In genomic region chr3:177481329-177481728, GRCh38 we compare ENCODE assay signal across 17 cellular contexts.
DNase-seq lines count a peak whose midpoint lies in the region; ATAC-seq and TF ChIP-seq lines count a peak whose summit lies in the region.
"Had no signal": no experiment of that assay in that cellular context is flagged by ENCODE, and none has a peak within 500 bp of the region (broad histone marks: within the 10 kb centered on the region; RNA-seq: fewer than 3 reads in every experiment).

No MANE protein-coding gene starts in this region.

- peaks cover 2% of the 10 kb centered on the region for H3K9me3 ChIP-seq in skeletal muscle satellite cell (replicated peaks; ENCODE audit: low read length)
- H3K9me3 ChIP-seq: adrenal gland had no signal

- ATAC-seq in GM21447 (IDR thresholded peaks at IDR 0.05; ENCODE audit: unreplicated experiment) (peak; percentile 61), GM21515 (IDR thresholded peaks at IDR 0.05; ENCODE audit: unreplicated experiment) (no peak)
- ATAC-seq: activated CD8-positive, alpha-beta T cell treated with anti-CD3 and anti-CD28 coated beads, Interleukin-2, amount 10 ng/mL, durations not matched to agents 7 days and 5 days; left lung had no signal

- H3K4me1 ChIP-seq in skeletal muscle satellite cell (ENCODE audit: control insufficient read depth, insufficient read depth, low read length) = peaks cover 44% of the 10 kb centered on the region

- no peak overlapping the region for H3K4me3 ChIP-seq in skeletal muscle satellite cell (ENCODE audit: low read length)
- H3K4me3 ChIP-seq: adrenal gland; BLaER1 treated with 17β-estradiol and CSF1 and Interleukin-3, amounts not matched to agents 10 nM and 100 nM; left lung had no signal

- H3K4me2 ChIP-seq in skeletal muscle satellite cell (ENCODE audit: low read length) = no peak overlapping the region

- no peaks in the 10 kb centered on the region for H3K27me3 Mint-ChIP-seq in activated naive CD4-positive, alpha-beta T cell treated with anti-CD3 and anti-CD28 coated beads, Interleukin-2, amount 10 ng/mL, durations not matched to agents 7 days and 5 days

- no peaks in the 10 kb centered on the region for H3K36me3 Mint-ChIP-seq in activated naive CD4-positive, alpha-beta T cell treated with anti-CD3 and anti-CD28 coated beads, Interleukin-2, amount 10 ng/mL, durations not matched to agents 7 days and 5 days

- peak overlapping the region; percentile 94; the same call in 1 of the 2 replicates for H3K27ac ChIP-seq in VCaP
- H3K27ac ChIP-seq: BLaER1 treated with 17β-estradiol and CSF1 and Interleukin-3, amounts not matched to agents 10 nM and 100 nM had no signal

- peak overlapping the region; percentile 25 for H3K9ac ChIP-seq in skeletal muscle satellite cell (ENCODE audit: low read depth, low read length)
- H3K9ac ChIP-seq: BLaER1 treated with 17β-estradiol and CSF1 and Interleukin-3, amounts not matched to agents 10 nM and 100 nM had no signal

- no peaks in the 10 kb centered on the region for H3K27me3 ChIP-seq in skeletal muscle satellite cell (ENCODE audit: control insufficient read depth, insufficient read depth, low read length)
- H3K27me3 ChIP-seq: adrenal gland; BLaER1 treated with 17β-estradiol and CSF1 and Interleukin-3, amounts not matched to agents 10 nM and 100 nM; left lung had no signal

- TF ChIP-seq CTCF in VCaP (conservative IDR thresholded peaks at IDR 0.05) = no peak

- H3K4me1 Mint-ChIP-seq in activated naive CD4-positive, alpha-beta T cell treated with anti-CD3 and anti-CD28 coated beads, Interleukin-2, amount 10 ng/mL, durations not matched to agents 7 days and 5 days = no peaks in the 10 kb centered on the region

- H3K27ac Mint-ChIP-seq in activated naive CD4-positive, alpha-beta T cell treated with anti-CD3 and anti-CD28 coated beads, Interleukin-2, amount 10 ng/mL, durations not matched to agents 7 days and 5 days = no peak overlapping the region
- H3K27ac Mint-ChIP-seq: activated CD8-positive, alpha-beta T cell treated with anti-CD3 and anti-CD28 coated beads, Interleukin-2, amount 10 ng/mL, durations not matched to agents 7 days and 5 days; activated T-helper 1 cell treated with anti-CD3 and anti-CD28 coated beads, Interleukin-12 subunit alpha, Interleukin-12 subunit beta, Interleukin-2, Interleukin-4 antibody, amounts not matched to agents 30 ng/mL and 10 ng/mL and 1 ng/mL, durations not matched to agents 14 hours and 24 hours and 36 hours had no signal

- H3K36me3 ChIP-seq in skeletal muscle satellite cell (ENCODE audit: insufficient read depth, low read length) = no peaks in the 10 kb centered on the region
- H3K36me3 ChIP-seq: adrenal gland, left lung had no signal

- CTCF ChIA-PET in activated naive CD4-positive, alpha-beta T cell treated with anti-CD3 and anti-CD28 coated beads, Interleukin-2, amount 10 ng/mL, durations not matched to agents 7 days and 5 days (lab: Charles Lee) = interaction anchor here (0.6 kb wide), 2 partner anchors 231 to 279 kb away, joined by 3 read pairs; no protein-coding TSS in a partner anchor

- no peak overlapping the region for H3K4me3 Mint-ChIP-seq in activated naive CD4-positive, alpha-beta T cell treated with anti-CD3 and anti-CD28 coated beads, Interleukin-2, amount 10 ng/mL, durations not matched to agents 7 days and 5 days
- H3K4me3 Mint-ChIP-seq: activated CD8-positive, alpha-beta T cell treated with anti-CD3 and anti-CD28 coated beads, Interleukin-2, amount 10 ng/mL, durations not matched to agents 7 days and 5 days; activated T-helper 1 cell treated with anti-CD3 and anti-CD28 coated beads, Interleukin-12 subunit alpha, Interleukin-12 subunit beta, Interleukin-2, Interleukin-4 antibody, amounts not matched to agents 30 ng/mL and 10 ng/mL and 1 ng/mL, durations not matched to agents 14 hours and 24 hours and 36 hours had no signal

- H3K9me3 Mint-ChIP-seq in activated naive CD4-positive, alpha-beta T cell treated with anti-CD3 and anti-CD28 coated beads, Interleukin-2, amount 10 ng/mL, durations not matched to agents 7 days and 5 days = no peaks in the 10 kb centered on the region

- DNase-seq in MV-4-11 (lab: John Stamatoyannopoulos, UW) = peak; percentile 85
- no peak for DNase-seq in activated naive CD4-positive, alpha-beta T cell treated with anti-CD3 and anti-CD28 coated beads, Interleukin-2, amount 10 ng/mL, durations not matched to agents 7 days and 5 days
- DNase-seq in NCI-H2081 treated with DMSO at 0.1 percent for 48 hours (lab: John Stamatoyannopoulos, UW) = no peak
- DNase-seq: activated CD8-positive, alpha-beta T cell treated with anti-CD3 and anti-CD28 coated beads, Interleukin-2, amount 10 ng/mL, durations not matched to agents 7 days and 5 days; adrenal gland; cerebellar nuclear complex; DMS153; left lung; NCI-H1105 treated with DMSO at 0.1 percent for 48 hours; NK-92 treated with Interleukin-12 subunit alpha and Interleukin-12 subunit beta, amount 100 ng/mL, for 24 hours; substantia nigra had no signal
